Comparison of ENCODE assay signal across 12 cellular contexts in genomic region chr11:65213322-65214211, GRCh38. TPM values are rescaled to one million over a fixed set of nuclear protein-coding genes. Genes with fewer than 3 reads are reported as not detected.
A peak's percentile ranks its signal among the peaks of the same experiment; 100 is the strongest.
DNase-seq lines count a peak whose midpoint lies in the region; ATAC-seq and TF ChIP-seq lines count a peak whose summit lies in the region.
"Had no signal": no experiment of that assay in that cellular context is flagged by ENCODE, and none has a peak within 500 bp of the region (broad histone marks: within the 10 kb centered on the region; RNA-seq: fewer than 3 reads in every experiment).

No MANE protein-coding gene starts in this region.

- no peak for TF ChIP-seq RAD21 in HCT116 (IDR thresholded peaks at IDR 0.05; ENCODE audit: low read depth)

- no peaks in the 10 kb centered on the region for H3K79me2 ChIP-seq in HCT116 (ENCODE audit: insufficient read depth, low read length)
- no peaks in the 10 kb centered on the region for H3K79me2 ChIP-seq in MM.1S (ENCODE audit: low read length)

- RAD21 ChIA-PET in HCT116 (lab: Charles Lee; ENCODE audit: low non-redundant PET in 1 of 2, low total read pairs in 2 of 2, uncharacterized antibody in 2 of 2, unreplicated experiment in 2 of 2): no interaction called here

- H3F3A ChIP-seq in MM.1S (ENCODE audit: insufficient read depth, low read length): no peaks in the 10 kb centered on the region

- no peak overlapping the region for H2AFZ ChIP-seq in HCT116 (ENCODE audit: low read depth, low read length, poor library complexity, severe bottlenecking)
- H2AFZ ChIP-seq in MM.1S (ENCODE audit: low read length): no peak overlapping the region

- H3K9ac ChIP-seq in BLaER1 (peak overlapping the region; percentile 57), HCT116 (ENCODE audit: low read length) (no peak overlapping the region), MM.1S (ENCODE audit: low read length) (no peak overlapping the region)

- no peaks in the 10 kb centered on the region for H4K20me1 ChIP-seq in BLaER1
- no peaks in the 10 kb centered on the region for H4K20me1 ChIP-seq in HCT116 (ENCODE audit: insufficient read depth)
- no peaks in the 10 kb centered on the region for H4K20me1 ChIP-seq in MM.1S (ENCODE audit: insufficient read depth, low read length)

- H3K4me3 ChIP-seq in BLaER1: peak overlapping the region; percentile 3; the same call in 1 of the 2 replicates
- H3K4me3 ChIP-seq in HCT116 (replicated peaks in 1 of 2; ENCODE audit: low read depth in 1 of 2, low read length in 2 of 2): no peak overlapping the region
- H3K4me3 ChIP-seq in WERI-Rb-1 (ENCODE audit: low read depth, low read length): no peak overlapping the region
- no peak overlapping the region for H3K4me3 ChIP-seq in vagina
- no peak overlapping the region for H3K4me3 ChIP-seq in MM.1S (ENCODE audit: low read length)

- H3K4me2 ChIP-seq in BLaER1 (peak overlapping the region; percentile 88), HCT116 (ENCODE audit: low read length) (no peak overlapping the region), MM.1S (ENCODE audit: low read depth, low read length) (no peak overlapping the region)

- H3K36me3 ChIP-seq in BLaER1 (peaks cover 37% of the 10 kb centered on the region), HCT116 (ENCODE audit: control insufficient read depth in 1 of 2, insufficient read depth in 2 of 2, low read length in 2 of 2) (peaks cover 9 to 29% of the 10 kb centered on the region in 2 experiments; a peak in 3 of 4 replicates), WERI-Rb-1 (peaks cover 22% of the 10 kb centered on the region), vagina (peaks cover 0 to 35% of the 10 kb centered on the region in 2 donors), MM.1S (replicated peaks; ENCODE audit: insufficient read depth, low read length) (no peaks in the 10 kb centered on the region)

- intact Hi-C loops in HCT116 (cut with micrococcal nuclease): no loop called here
- intact Hi-C loops in vagina (cut with DNase I): no loop called here

- H3K9me3 ChIP-seq in BLaER1 (no peaks in the 10 kb centered on the region), HCT116 (ENCODE audit: control insufficient read depth in 1 of 2, insufficient read depth in 1 of 2, low read depth in 1 of 2, low read length in 2 of 2) (no peaks in the 10 kb centered on the region), WERI-Rb-1 (ENCODE audit: severe bottlenecking) (no peaks in the 10 kb centered on the region), vagina (no peaks in the 10 kb centered on the region), MM.1S (replicated peaks; ENCODE audit: insufficient read depth, low read length) (no peaks in the 10 kb centered on the region)

- no peak for TF ChIP-seq POLR2A in HCT116 (IDR thresholded peaks at IDR 0.05; ENCODE audit: borderline replicate concordance, extremely low read depth, insufficient read depth, insufficient read length)
- no peak for TF ChIP-seq POLR2A in vagina (IDR thresholded peaks at IDR 0.05)

- POLR2A ChIA-PET in HCT116 (lab: Charles Lee): no interaction called here

- no TSS peak for BruUV-seq in HCT116 (replicated peaks; lab: Mats Ljungman, UMichigan)

- DNase-seq in HCT116 (ENCODE audit: low read depth, low spot score) (no peak), WERI-Rb-1 (no peak), left lobe of liver (ENCODE audit: low spot score) (peak; percentile 47), superior temporal gyrus (ENCODE audit: extremely low spot score) (no peak), HuH-7.5 (ENCODE audit: low spot score) (no peak), vagina (ENCODE audit: extremely low spot score in 2 of 2) (no peak), MM.1S (no peak)
- DNase-seq: activated effector memory CD4-positive, alpha-beta T cell treated with anti-CD3 and anti-CD28 coated beads, Interleukin-2, amount 50 U/mL, for 16 hours; EL; naive B cell; SIG-M5 had no signal

- H3K9me2 ChIP-seq in HCT116 (ENCODE audit: insufficient read depth) (no peaks in the 10 kb centered on the region), MM.1S (replicated peaks; ENCODE audit: insufficient read depth, low read length) (no peaks in the 10 kb centered on the region)

- CTCF ChIA-PET in HCT116 (lab: Charles Lee): no interaction called here

- ATAC-seq in HCT116: 0 out of 2 replicates have a peak, but pooled peaks have one; percentile 11
- no peak for ATAC-seq in left lobe of liver

- no peak for TF ChIP-seq CTCF in HCT116 (IDR thresholded peaks at IDR 0.05 in 2 of 3, conservative IDR thresholded peaks at IDR 0.05 in 1 of 3; ENCODE audit: borderline replicate concordance in 1 of 3, insufficient read depth in 1 of 3, low read depth in 2 of 3, low read length in 2 of 3)
- TF ChIP-seq CTCF in WERI-Rb-1 (IDR thresholded peaks at IDR 0.05; ENCODE audit: low read depth, low read length): no peak
- no peak for TF ChIP-seq CTCF in vagina (IDR thresholded peaks at IDR 0.05)
- TF ChIP-seq CTCF in MM.1S (IDR thresholded peaks at IDR 0.05; ENCODE audit: low read length): no peak

- H3K27me3 ChIP-seq in BLaER1: no peaks in the 10 kb centered on the region
- no peaks in the 10 kb centered on the region for H3K27me3 ChIP-seq in HCT116 (ENCODE audit: insufficient read depth, low read length)
- H3K27me3 ChIP-seq in WERI-Rb-1 (ENCODE audit: insufficient read depth, low read depth, severe bottlenecking): no peaks in the 10 kb centered on the region
- no peaks in the 10 kb centered on the region for H3K27me3 ChIP-seq in vagina
- no peaks in the 10 kb centered on the region for H3K27me3 ChIP-seq in MM.1S (replicated peaks; ENCODE audit: insufficient read depth, low read length)

- H3K27ac ChIP-seq in BLaER1 (peak overlapping the region; percentile 72), HCT116 (ENCODE audit: low read depth, low read length) (no peak overlapping the region), WERI-Rb-1 (peak overlapping the region; percentile 79), vagina (no peak overlapping the region), MM.1S (ENCODE audit: low read length) (no peak overlapping the region)

- peaks cover 55% of the 10 kb centered on the region for H3K4me1 ChIP-seq in BLaER1
- peaks cover 0 to 8% of the 10 kb centered on the region in 2 experiments; a peak in 1 of 4 replicates for H3K4me1 ChIP-seq in HCT116 (ENCODE audit: control insufficient read depth in 1 of 2, insufficient read depth in 2 of 2, low read length in 2 of 2)
- H3K4me1 ChIP-seq in vagina: no peaks in the 10 kb centered on the region
- no peaks in the 10 kb centered on the region for H3K4me1 ChIP-seq in MM.1S (ENCODE audit: low read length)

TF ChIP-seq in HCT116, 20 proteins besides CTCF, POLR2A, EP300 and RAD21:
- TF ChIP-seq POLR2AphosphoS5 (IDR thresholded peaks at IDR 0.05; ENCODE audit: low read depth, low read length) (0 out of 2 replicates have a peak, but pooled peaks have one; percentile 17), ZBTB33 (IDR thresholded peaks at IDR 0.05; ENCODE audit: extremely low read depth, insufficient replicate concordance, low read length) (no peak)

RNA-seq across cellular contexts. Expression of gene CAPN1, which starts 31.8 kb away (rescaled TPM):
- total RNA-seq in HCT116 (2021; ENCODE audit: unreplicated experiment): 279 TPM
- 220 and 224 TPM in 2 replicates for polyA plus RNA-seq in HCT116 (2012)
- 81.0 TPM for total RNA-seq in left lobe of liver
- 302 TPM for total RNA-seq in vagina

RNA-seq across cellular contexts. Expression of gene SPDYC, which starts 43.5 kb away (rescaled TPM):
- total RNA-seq in HCT116 (2021; ENCODE audit: unreplicated experiment) (1.2 TPM), left lobe of liver (1.2 TPM), vagina (not detected)
- 0.91 and 2.0 TPM in 2 replicates for polyA plus RNA-seq in HCT116 (2012)

RNA-seq across cellular contexts. Expression of gene POLA2, which starts 48.2 kb away (rescaled TPM):
- total RNA-seq in HCT116 (2021; ENCODE audit: unreplicated experiment): 20.0 TPM
- polyA plus RNA-seq in HCT116 (2012): 14.1 and 17.3 TPM in 2 replicates
- total RNA-seq in left lobe of liver: 3.3 TPM
- 9.6 TPM for total RNA-seq in vagina

Comparison
In these comparisons a context has a peak if more than half of its experiments do, and no peak if none do; other contexts are left out.
1. H3K27ac ChIP-seq: peak in BLaER1 (single experiment) and WERI-Rb-1 (single experiment); none in HCT116 (single experiment), vagina (single experiment) and MM.1S (single experiment).